8 cellular contexts compared by ENCODE assay signal in genomic region chr21:42614811-42615342, GRCh38. TPM values are rescaled to one million over a fixed set of nuclear protein-coding genes. Genes with fewer than 3 reads are reported as not detected.
DNase-seq lines count a peak whose midpoint lies in the region; ATAC-seq and TF ChIP-seq lines count a peak whose summit lies in the region.

No MANE protein-coding gene starts in this region.

- POLR2A ChIA-PET in activated naive CD8-positive, alpha-beta T cell treated with anti-CD3 and anti-CD28 coated beads, Interleukin-2, amount 10 ng/mL, durations not matched to agents 7 days and 5 days (lab: Charles Lee) = interaction anchor here (0.6 to 0.9 kb wide), 4 partner anchors 67 to 218 kb away, joined by 3 to 8 read pairs (median 3); no protein-coding TSS in a partner anchor

- peaks cover 3% of the 10 kb centered on the region for H3K36me3 Mint-ChIP-seq in activated naive CD8-positive, alpha-beta T cell treated with anti-CD3 and anti-CD28 coated beads, Interleukin-2, amount 10 ng/mL, durations not matched to agents 7 days and 5 days
- no peaks in the 10 kb centered on the region for H3K36me3 Mint-ChIP-seq in natural killer cell

- no peak overlapping the region for H3K27ac ChIP-seq in testis
- H3K27ac ChIP-seq in left ventricle myocardium inferior (replicated peaks) = no peak overlapping the region

- TF ChIP-seq POLR2A in testis (IDR thresholded peaks at IDR 0.05) = no peak

- peaks cover 4% of the 10 kb centered on the region for H3K9me3 Mint-ChIP-seq in activated naive CD8-positive, alpha-beta T cell treated with anti-CD3 and anti-CD28 coated beads, Interleukin-2, amount 10 ng/mL, durations not matched to agents 7 days and 5 days
- H3K9me3 Mint-ChIP-seq in natural killer cell = no peaks in the 10 kb centered on the region

- no peak overlapping the region for H3K4me3 ChIP-seq in testis
- H3K4me3 ChIP-seq in left ventricle myocardium inferior = no peak overlapping the region

- H3K9me3 ChIP-seq in testis (no peaks in the 10 kb centered on the region), left ventricle myocardium inferior (replicated peaks) (peaks cover 26% of the 10 kb centered on the region)

- peak; percentile 74 for ATAC-seq in activated naive CD8-positive, alpha-beta T cell treated with anti-CD3 and anti-CD28 coated beads, Interleukin-2, amount 10 ng/mL, durations not matched to agents 7 days and 5 days (ENCODE audit: low read depth)
- ATAC-seq in natural killer cell (peak; percentile 58 to 78 (median 77)), HG03342 (IDR thresholded peaks at IDR 0.05; ENCODE audit: unreplicated experiment) (no peak)

- WGBS in testis, 2 donors = 21 to 32% methylated on average over 7 to 14 of the region's 14 CpGs

- H3K27me3 ChIP-seq in testis = no peaks in the 10 kb centered on the region
- peaks cover 41% of the 10 kb centered on the region for H3K27me3 ChIP-seq in left ventricle myocardium inferior (ENCODE audit: low read depth)

- no peak overlapping the region for H3K4me3 Mint-ChIP-seq in activated naive CD8-positive, alpha-beta T cell treated with anti-CD3 and anti-CD28 coated beads, Interleukin-2, amount 10 ng/mL, durations not matched to agents 7 days and 5 days
- no peak overlapping the region for H3K4me3 Mint-ChIP-seq in natural killer cell

- peaks cover 32% of the 10 kb centered on the region for H3K27me3 Mint-ChIP-seq in activated naive CD8-positive, alpha-beta T cell treated with anti-CD3 and anti-CD28 coated beads, Interleukin-2, amount 10 ng/mL, durations not matched to agents 7 days and 5 days
- H3K27me3 Mint-ChIP-seq in natural killer cell (ENCODE audit: low read depth in 2 of 2) = peaks cover 6 to 17% of the 10 kb centered on the region in 2 donors

- H3K4me1 ChIP-seq in testis (no peaks in the 10 kb centered on the region), left ventricle myocardium inferior (peaks cover 5% of the 10 kb centered on the region)

- no peaks in the 10 kb centered on the region for H3K36me3 ChIP-seq in testis (ENCODE audit: low read depth, missing control alignments)
- no peaks in the 10 kb centered on the region for H3K36me3 ChIP-seq in left ventricle myocardium inferior

- no peak overlapping the region for H3K27ac Mint-ChIP-seq in activated naive CD8-positive, alpha-beta T cell treated with anti-CD3 and anti-CD28 coated beads, Interleukin-2, amount 10 ng/mL, durations not matched to agents 7 days and 5 days
- H3K27ac Mint-ChIP-seq in natural killer cell = no peak overlapping the region

- H3K4me1 Mint-ChIP-seq in activated naive CD8-positive, alpha-beta T cell treated with anti-CD3 and anti-CD28 coated beads, Interleukin-2, amount 10 ng/mL, durations not matched to agents 7 days and 5 days = peaks cover 3% of the 10 kb centered on the region
- peaks cover 0 to 4% of the 10 kb centered on the region in 2 donors for H3K4me1 Mint-ChIP-seq in natural killer cell

- intact Hi-C loops in natural killer cell (cut with micrococcal nuclease) (loop anchor here (2.0 kb wide), 1 partner anchor 70 kb away; no protein-coding TSS in a partner anchor), testis (cut with DNase I; ENCODE audit: low total_unique reads) (no loop called here), left ventricle myocardium inferior (cut with micrococcal nuclease) (no loop called here)

- DNase-seq in HK-2 (ENCODE audit: unreplicated experiment) = peak; percentile 15
- DNase-seq in SK-N-DZ (ENCODE audit: low spot score) = peak; percentile 44
- DNase-seq in activated naive CD8-positive, alpha-beta T cell treated with anti-CD3 and anti-CD28 coated beads, Interleukin-2, amount 10 ng/mL, durations not matched to agents 7 days and 5 days = peak; percentile 73
- peak; percentile 29 for DNase-seq in natural killer cell
- no peak for DNase-seq in testis
- DNase-seq in left ventricle myocardium inferior = no peak
- DNase-seq in superior temporal gyrus (ENCODE audit: extremely low spot score) = no peak

- TF ChIP-seq CTCF in natural killer cell (IDR thresholded peaks at IDR 0.05) (no peak), testis (IDR thresholded peaks at IDR 0.05) (no peak), left ventricle myocardium inferior (IDR thresholded peaks at IDR 0.05; ENCODE audit: borderline replicate concordance) (no peak)

RNA-seq across cellular contexts. Expression of gene PDE9A, which starts 38.5 kb away (rescaled TPM):
- polyA plus RNA-seq in SK-N-DZ (2014; cell fraction: cytosol; rRNA removed) = 8.4 and 8.6 TPM in 2 replicates
- 3.4 and 6.5 TPM in 2 replicates for polyA plus RNA-seq in SK-N-DZ (2014; cell fraction: nucleus; rRNA removed)
- 1 to 10 TPM; 7.5 to 9.5 TPM for total RNA-seq in activated naive CD8-positive, alpha-beta T cell treated with anti-CD3 and anti-CD28 coated beads, Interleukin-2, amount 10 ng/mL, durations not matched to agents 7 days and 5 days
- total RNA-seq in natural killer cell = 1 to 10 TPM; 1.0 to 4.1 (median 1.2) TPM
- 1 to 10 TPM; 5.7 to 6.3 TPM for total RNA-seq in testis
- 6.4 TPM for polyA plus RNA-seq in testis (ENCODE audit: insufficient read depth, low read depth, low replicate concordance)
- 3.2 TPM for total RNA-seq in left ventricle myocardium inferior

Comparison
In these comparisons a context has a peak if more than half of its experiments do, and no peak if none do; other contexts are left out.
1. DNase-seq: peak in HK-2 (single experiment), SK-N-DZ (single experiment), activated naive CD8-positive, alpha-beta T cell treated with anti-CD3 and anti-CD28 coated beads, Interleukin-2, amount 10 ng/mL, durations not matched to agents 7 days and 5 days (single experiment) and natural killer cell (single experiment); none in testis (single experiment), left ventricle myocardium inferior (single experiment) and superior temporal gyrus (single experiment).